33 cellular contexts compared by ENCODE assay signal in the genomic region with DNA sequence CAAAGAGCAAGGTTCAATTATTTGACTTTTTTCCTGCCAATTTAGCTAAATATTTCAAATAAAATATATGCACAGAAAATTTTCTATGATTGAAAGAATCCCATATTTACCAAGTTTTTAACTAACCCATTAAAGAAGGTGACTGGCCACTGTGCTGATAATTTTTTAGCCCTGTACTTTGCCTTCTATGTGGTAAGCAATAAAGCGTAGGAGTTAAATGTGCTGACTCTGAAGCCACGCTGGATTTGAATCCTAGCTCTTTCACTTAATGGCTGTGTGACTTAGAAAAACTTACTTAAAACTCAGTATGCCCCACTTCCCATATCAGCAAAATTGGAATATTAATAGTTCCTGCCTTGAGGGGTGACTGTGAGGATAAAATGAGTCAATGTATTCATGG.
DNase-seq lines count a peak whose midpoint lies in the region; ATAC-seq, FAIRE-seq and TF ChIP-seq lines count a peak whose summit lies in the region.
"Had no signal": no experiment of that assay in that cellular context is flagged by ENCODE, and none has a peak within 500 bp of the region (broad histone marks: within the 10 kb centered on the region; RNA-seq: fewer than 3 reads in every experiment).

No MANE protein-coding gene starts in this region.

- DNase-seq in SK-N-MC (ENCODE audit: low read depth, low spot score) (no peak), left lobe of liver (ENCODE audit: low spot score) (no peak), small intestine (peak; percentile 4), PC-9 (no peak), left ventricle myocardium inferior (no peak)
- DNase-seq: 8988T; ACHN; AML-193; BE2C; C1 segment of cervical spinal cord; Caco-2; Calu3; CD4-positive, alpha-beta memory T cell; CD4-positive, alpha-beta T cell; CD4-positive, CD25-positive, alpha-beta regulatory T cell; CD8-positive, alpha-beta memory T cell; CD8-positive, alpha-beta T cell; COR-L47; DMS 273 treated with DMSO at 0.1 percent for 48 hours; DMS153; DMS53; DMS79; DMS79 treated with DMSO at 0.1 percent for 48 hours; DND-41; EL had no signal

- no peak overlapping the region for H3K4me2 ChIP-seq in PC-9
- H3K4me2 ChIP-seq: A549, BLaER1 had no signal

- POLR2A ChIA-PET in PC-9 (lab: Charles Lee; ENCODE audit: unreplicated experiment): no interaction called here

- H3K9ac ChIP-seq in SK-N-MC (ENCODE audit: insufficient read length): no peak overlapping the region
- H3K9ac ChIP-seq: BLaER1; BLaER1 treated with 17β-estradiol and CSF1 and Interleukin-3, amounts not matched to agents 10 nM and 100 nM had no signal

- TF ChIP-seq CTCF in PC-9 (conservative IDR thresholded peaks at IDR 0.05): no peak
- no peak for TF ChIP-seq CTCF in left ventricle myocardium inferior (IDR thresholded peaks at IDR 0.05; ENCODE audit: borderline replicate concordance)

- H3K27me3 ChIP-seq in small intestine (ENCODE audit: control insufficient read depth in 2 of 2, insufficient read depth in 2 of 2, low read length in 2 of 2) (no peaks in the 10 kb centered on the region), PC-9 (ENCODE audit: insufficient read depth, low read depth) (peaks cover 25% of the 10 kb centered on the region), left ventricle myocardium inferior (ENCODE audit: low read depth) (peaks cover 29% of the 10 kb centered on the region)
- H3K27me3 ChIP-seq: BLaER1; BLaER1 treated with 17β-estradiol and CSF1 and Interleukin-3, amounts not matched to agents 10 nM and 100 nM had no signal

- CTCF ChIA-PET in PC-9 (lab: Charles Lee): no interaction called here

- no TSS peak for BruUV-seq in PC-9 (replicated peaks; lab: Mats Ljungman, UMichigan)

- intact Hi-C loops in PC-9 (cut with micrococcal nuclease; ENCODE audit: unreplicated experiment) (no loop called here), left ventricle myocardium inferior (cut with micrococcal nuclease) (no loop called here)

- no peak for FAIRE-seq in small intestine (lab: Jason Lieb, UNC)
- FAIRE-seq: A204.1, A549, D721Med had no signal

- H4K20me1 ChIP-seq in PC-9 (ENCODE audit: insufficient read depth): no peaks in the 10 kb centered on the region; the same call in 1 of the 2 replicates
- H4K20me1 ChIP-seq: BLaER1; BLaER1 treated with 17β-estradiol and CSF1 and Interleukin-3, amounts not matched to agents 10 nM and 100 nM had no signal

- no peaks in the 10 kb centered on the region for H3F3A ChIP-seq in PC-9 (ENCODE audit: insufficient read depth, low read depth)

- H3K9me3 ChIP-seq in SK-N-MC (ENCODE audit: low read depth, low read length) (no peaks in the 10 kb centered on the region), small intestine (ENCODE audit: control insufficient read depth, low read depth) (no peaks in the 10 kb centered on the region), PC-9 (ENCODE audit: insufficient read depth, low read depth) (no peaks in the 10 kb centered on the region; the same call in 1 of the 2 replicates), left ventricle myocardium inferior (replicated peaks) (no peaks in the 10 kb centered on the region)
- H3K9me3 ChIP-seq: A549, BE2C, BLaER1, Caco-2 had no signal

- WGBS in small intestine, 3 donors: 39 to 56% (median 46%) methylated on average over 2 of the region's 2 CpGs

- no peaks in the 10 kb centered on the region for H3K79me2 ChIP-seq in PC-9 (ENCODE audit: low read depth)

- H3K4me1 ChIP-seq in small intestine (ENCODE audit: control insufficient read depth in 2 of 2, insufficient read depth in 1 of 2, low read depth in 1 of 2, low read length in 1 of 2): no peaks in the 10 kb centered on the region
- H3K4me1 ChIP-seq in PC-9 (replicated peaks; ENCODE audit: insufficient read depth): no peaks in the 10 kb centered on the region
- H3K4me1 ChIP-seq in left ventricle myocardium inferior: no peaks in the 10 kb centered on the region
- H3K4me1 ChIP-seq: A549, BE2C, BLaER1, Caco-2 had no signal

- H3K27ac ChIP-seq in SK-N-MC (peak overlapping the region; percentile 3; the same call in 1 of the 2 replicates), small intestine (ENCODE audit: low read depth in 1 of 2, low read length in 1 of 2) (no peak overlapping the region), PC-9 (no peak overlapping the region), left ventricle myocardium inferior (replicated peaks) (no peak overlapping the region)
- H3K27ac ChIP-seq: 22Rv1; A549; BLaER1; BLaER1 treated with 17β-estradiol and CSF1 and Interleukin-3, amounts not matched to agents 10 nM and 100 nM; C4-2B had no signal

- H3K9me2 ChIP-seq in PC-9 (ENCODE audit: insufficient read depth): no peaks in the 10 kb centered on the region

- H3K36me3 ChIP-seq in SK-N-MC (ENCODE audit: insufficient read depth, low read length) (no peaks in the 10 kb centered on the region), small intestine (ENCODE audit: control insufficient read depth in 2 of 2, insufficient read depth in 2 of 2, low read length in 2 of 2) (no peaks in the 10 kb centered on the region), PC-9 (ENCODE audit: low read depth) (no peaks in the 10 kb centered on the region), left ventricle myocardium inferior (no peaks in the 10 kb centered on the region)
- H3K36me3 ChIP-seq: BE2C; BLaER1; BLaER1 treated with 17β-estradiol and CSF1 and Interleukin-3, amounts not matched to agents 10 nM and 100 nM had no signal

- ATAC-seq in left lobe of liver: peak; percentile 83
- no peak for ATAC-seq in HG03378 (IDR thresholded peaks at IDR 0.05; ENCODE audit: unreplicated experiment)
- ATAC-seq: A549; CD8-positive, alpha-beta T cell had no signal

- no peak overlapping the region for H3K4me3 ChIP-seq in SK-N-MC
- no peak overlapping the region for H3K4me3 ChIP-seq in small intestine (ENCODE audit: low read depth in 1 of 2, low read length in 2 of 2)
- H3K4me3 ChIP-seq in PC-9: no peak overlapping the region
- H3K4me3 ChIP-seq in left ventricle myocardium inferior: no peak overlapping the region
- H3K4me3 ChIP-seq: A549; BLaER1; BLaER1 treated with 17β-estradiol and CSF1 and Interleukin-3, amounts not matched to agents 10 nM and 100 nM had no signal

- H2AFZ ChIP-seq in PC-9: no peak overlapping the region
